ENCODE assay signal across 8 cellular contexts in the genomic region with DNA sequence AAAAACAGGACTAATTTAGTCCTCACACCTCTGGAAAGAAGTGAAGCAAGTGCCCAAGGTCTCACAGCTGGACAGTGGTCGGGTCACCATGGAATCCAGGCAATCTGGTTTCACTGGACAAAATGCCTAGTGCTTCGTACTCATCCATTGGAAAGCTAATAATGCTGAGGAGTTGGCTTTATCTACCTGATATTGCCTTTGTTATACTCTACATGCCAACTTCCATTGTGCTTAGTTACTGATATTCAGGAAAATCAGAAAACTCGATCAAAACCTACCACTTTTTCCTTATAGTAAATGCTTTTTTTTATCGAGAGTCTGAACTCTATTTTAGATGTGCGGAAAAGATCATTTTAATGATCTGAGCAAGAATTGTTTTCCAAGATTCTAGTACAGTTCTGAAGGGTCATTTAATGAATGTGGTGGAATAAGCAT. TPM values are rescaled to one million over a fixed set of nuclear protein-coding genes. Genes with fewer than 3 reads are reported as not detected.
DNase-seq lines count a peak whose midpoint lies in the region; ATAC-seq and TF ChIP-seq lines count a peak whose summit lies in the region.

No MANE protein-coding gene starts in this region.

- ATAC-seq in activated T-cell treated with anti-CD3 and anti-CD28 coated beads, Interleukin-2, amount 50 U/mL, for 4 hours = no peak
- no peak for ATAC-seq in GM18498 (IDR thresholded peaks at IDR 0.05; ENCODE audit: unreplicated experiment)
- no peak for ATAC-seq in HG03520 (IDR thresholded peaks at IDR 0.05; ENCODE audit: unreplicated experiment)

- H3K27me3 Mint-ChIP-seq in activated T-cell treated with anti-CD3 and anti-CD28 coated beads, Interleukin-2, amount 50 U/mL, for 4 hours (ENCODE audit: low read depth) = peaks cover 16% of the 10 kb centered on the region
- H3K27me3 Mint-ChIP-seq in activated T-helper 1 cell treated with anti-CD3 and anti-CD28 coated beads, Interleukin-12 subunit alpha, Interleukin-12 subunit beta, Interleukin-2, Interleukin-4 antibody, amounts not matched to agents 30 ng/mL and 10 ng/mL and 1 ng/mL, durations not matched to agents 14 hours and 24 hours and 36 hours (ENCODE audit: insufficient read depth) = peaks cover 28% of the 10 kb centered on the region

- H3K4me1 ChIP-seq in tibial nerve = peaks cover 0 to 5% (median 0%) of the 10 kb centered on the region in 4 donors

- 33 to 45% methylated on average over 5 of the region's 5 CpGs for WGBS in tibial nerve, 2 donors

- peak overlapping the region; percentile 86 for H3K4me3 Mint-ChIP-seq in activated T-cell treated with anti-CD3 and anti-CD28 coated beads, Interleukin-2, amount 50 U/mL, for 4 hours
- H3K4me3 Mint-ChIP-seq in activated T-helper 1 cell treated with anti-CD3 and anti-CD28 coated beads, Interleukin-12 subunit alpha, Interleukin-12 subunit beta, Interleukin-2, Interleukin-4 antibody, amounts not matched to agents 30 ng/mL and 10 ng/mL and 1 ng/mL, durations not matched to agents 14 hours and 24 hours and 36 hours = peak overlapping the region; percentile 84

- no peaks in the 10 kb centered on the region for H3K36me3 ChIP-seq in tibial nerve

- no peak for TF ChIP-seq CTCF in tibial nerve (IDR thresholded peaks at IDR 0.05)

- no peaks in the 10 kb centered on the region for H3K9me3 ChIP-seq in tibial nerve

- H3K4me1 Mint-ChIP-seq in activated T-cell treated with anti-CD3 and anti-CD28 coated beads, Interleukin-2, amount 50 U/mL, for 4 hours (ENCODE audit: low read depth) = peaks cover 3% of the 10 kb centered on the region
- H3K4me1 Mint-ChIP-seq in activated T-helper 1 cell treated with anti-CD3 and anti-CD28 coated beads, Interleukin-12 subunit alpha, Interleukin-12 subunit beta, Interleukin-2, Interleukin-4 antibody, amounts not matched to agents 30 ng/mL and 10 ng/mL and 1 ng/mL, durations not matched to agents 14 hours and 24 hours and 36 hours (ENCODE audit: low read depth) = peaks cover 16% of the 10 kb centered on the region

- H3K4me3 ChIP-seq in tibial nerve = peak overlapping the region; percentile 68 to 98 (median 82)

- DNase-seq in activated T-cell treated with anti-CD3 and anti-CD28 coated beads, Interleukin-2, amount 50 U/mL, for 4 hours = no peak
- no peak for DNase-seq in activated T-cell treated with anti-CD3 and anti-CD28 coated beads, Interleukin-2, amount 50 U/mL, for 1 hour
- DNase-seq in activated T-helper 1 cell treated with anti-CD3 and anti-CD28 coated beads, Interleukin-12 subunit alpha, Interleukin-12 subunit beta, Interleukin-2, Interleukin-4 antibody, amounts not matched to agents 30 ng/mL and 10 ng/mL and 1 ng/mL, durations not matched to agents 14 hours and 24 hours and 36 hours (ENCODE audit: low spot score) = no peak
- DNase-seq in tibial nerve (ENCODE audit: low spot score in 2 of 2) (no peak), DMS 273 treated with DMSO at 0.1 percent for 48 hours (lab: John Stamatoyannopoulos, UW) (no peak)

- no peak for TF ChIP-seq POLR2A in tibial nerve (IDR thresholded peaks at IDR 0.05)

- intact Hi-C loops in activated T-helper 1 cell treated with anti-CD3 and anti-CD28 coated beads, Interleukin-12 subunit alpha, Interleukin-12 subunit beta, Interleukin-2, Interleukin-4 antibody, amounts not matched to agents 30 ng/mL and 10 ng/mL and 1 ng/mL, durations not matched to agents 14 hours and 24 hours and 36 hours (cut with micrococcal nuclease) = loop anchor here (1.0 to 5.0 kb wide), 8 partner anchors 15 to 1554 kb away; partner anchors contain the start of genes AKIRIN2, ORC3, RNGTT and SLC35A1

- no peaks in the 10 kb centered on the region for H3K9me3 Mint-ChIP-seq in activated T-cell treated with anti-CD3 and anti-CD28 coated beads, Interleukin-2, amount 50 U/mL, for 4 hours
- H3K9me3 Mint-ChIP-seq in activated T-helper 1 cell treated with anti-CD3 and anti-CD28 coated beads, Interleukin-12 subunit alpha, Interleukin-12 subunit beta, Interleukin-2, Interleukin-4 antibody, amounts not matched to agents 30 ng/mL and 10 ng/mL and 1 ng/mL, durations not matched to agents 14 hours and 24 hours and 36 hours = no peaks in the 10 kb centered on the region

- H3K27ac ChIP-seq in layer of hippocampus (ENCODE audit: low read depth, low read length) (peak overlapping the region; percentile 39), tibial nerve (peak overlapping the region; percentile 24 to 86 (median 63))

- H3K27ac Mint-ChIP-seq in activated T-helper 1 cell treated with anti-CD3 and anti-CD28 coated beads, Interleukin-12 subunit alpha, Interleukin-12 subunit beta, Interleukin-2, Interleukin-4 antibody, amounts not matched to agents 30 ng/mL and 10 ng/mL and 1 ng/mL, durations not matched to agents 14 hours and 24 hours and 36 hours = peak overlapping the region; percentile 76

- H3K27me3 ChIP-seq in layer of hippocampus (ENCODE audit: control insufficient read depth, insufficient read depth, low read length) (no peaks in the 10 kb centered on the region), tibial nerve (no peaks in the 10 kb centered on the region)

- no peak for TF ChIP-seq EP300 in tibial nerve (IDR thresholded peaks at IDR 0.05)

- no peaks in the 10 kb centered on the region for H3K36me3 Mint-ChIP-seq in activated T-cell treated with anti-CD3 and anti-CD28 coated beads, Interleukin-2, amount 50 U/mL, for 4 hours (ENCODE audit: insufficient read depth)
- no peaks in the 10 kb centered on the region for H3K36me3 Mint-ChIP-seq in activated T-helper 1 cell treated with anti-CD3 and anti-CD28 coated beads, Interleukin-12 subunit alpha, Interleukin-12 subunit beta, Interleukin-2, Interleukin-4 antibody, amounts not matched to agents 30 ng/mL and 10 ng/mL and 1 ng/mL, durations not matched to agents 14 hours and 24 hours and 36 hours (ENCODE audit: low read depth)

RNA-seq across cellular contexts. Expression of gene CFAP206, which starts 1.0 kb away (rescaled TPM):
- not detected for total RNA-seq in activated T-cell treated with anti-CD3 and anti-CD28 coated beads, Interleukin-2, amount 50 U/mL, for 4 hours
- total RNA-seq in activated T-helper 1 cell treated with anti-CD3 and anti-CD28 coated beads, Interleukin-12 subunit alpha, Interleukin-12 subunit beta, Interleukin-2, Interleukin-4 antibody, amounts not matched to agents 30 ng/mL and 10 ng/mL and 1 ng/mL, durations not matched to agents 14 hours and 24 hours and 36 hours = 0.20 TPM in 1 of 2 replicates, not detected in the other
- not detected for total RNA-seq in tibial nerve
